ENCODE assay signal across 9 cellular contexts in genomic region chrX:96183843-96184242, GRCh38.
A peak's percentile ranks its signal among the peaks of the same experiment; 100 is the strongest.
DNase-seq lines count a peak whose midpoint lies in the region; ATAC-seq and TF ChIP-seq lines count a peak whose summit lies in the region.
"Had no signal": no experiment of that assay in that cellular context is flagged by ENCODE, and none has a peak within 500 bp of the region (broad histone marks: within the 10 kb centered on the region; RNA-seq: fewer than 3 reads in every experiment).

No MANE protein-coding gene starts in this region.

- no peak for TF ChIP-seq POLR2A in esophagus muscularis mucosa (IDR thresholded peaks at IDR 0.05; ENCODE audit: low read depth)

- no peak overlapping the region for H3K4me3 ChIP-seq in PC-3 (ENCODE audit: low read length)
- H3K4me3 ChIP-seq in fibroblast of the aortic adventitia (ENCODE audit: low read depth, low read length), result no peak overlapping the region
- no peak overlapping the region for H3K4me3 ChIP-seq in smooth muscle cell
- H3K4me3 ChIP-seq in esophagus muscularis mucosa, result no peak overlapping the region

- H3K36me3 ChIP-seq in PC-3 (ENCODE audit: low read depth, low read length) (no peaks in the 10 kb centered on the region), smooth muscle cell (ENCODE audit: low read depth) (no peaks in the 10 kb centered on the region), esophagus muscularis mucosa (no peaks in the 10 kb centered on the region)

- H3K27me3 ChIP-seq in PC-3 (ENCODE audit: low read length), result no peaks in the 10 kb centered on the region
- no peaks in the 10 kb centered on the region for H3K27me3 ChIP-seq in smooth muscle cell (ENCODE audit: low read depth)
- no peaks in the 10 kb centered on the region for H3K27me3 ChIP-seq in esophagus muscularis mucosa

- DNase-seq in NCI-H1105 treated with DMSO at 0.1 percent for 48 hours (lab: John Stamatoyannopoulos, UW) (peak; percentile 12), NCI-H1105 (lab: John Stamatoyannopoulos, UW) (no peak), PC-3 (peak; percentile 34), fibroblast of the aortic adventitia (ENCODE audit: low read depth) (peak; percentile 19), smooth muscle cell (lab: John Stamatoyannopoulos, UW; ENCODE audit: unreplicated experiment) (no peak), esophagus muscularis mucosa (ENCODE audit: extremely low spot score) (no peak), UCSD-AML1 (lab: John Stamatoyannopoulos, UW; ENCODE audit: unreplicated experiment) (no peak)
- DNase-seq in stimulated activated naive CD4-positive, alpha-beta T cell treated with Interleukin-2 at 50 U/mL for 16 hours (lab: John Stamatoyannopoulos, UW), result no peak
- DNase-seq: stimulated activated CD4-positive, alpha-beta T cell treated with anti-CD3 and anti-CD28 coated beads, Interleukin-2, amount 100 ng/mL, for 24 hours had no signal

- H3K27ac ChIP-seq in PC-3 (ENCODE audit: low read length) (no peak overlapping the region), smooth muscle cell (ENCODE audit: low read depth) (no peak overlapping the region), esophagus muscularis mucosa (replicated peaks in 1 of 4) (no peak overlapping the region)

- H2AFZ ChIP-seq in PC-3 (ENCODE audit: low read length) (no peak overlapping the region), smooth muscle cell (ENCODE audit: low read depth) (no peak overlapping the region)

- TF ChIP-seq CTCF in PC-3 (conservative IDR thresholded peaks at IDR 0.05; ENCODE audit: low read depth, low read length) (peak; percentile 67), fibroblast of the aortic adventitia (IDR thresholded peaks at IDR 0.05; ENCODE audit: insufficient read depth, low read length) (peak; percentile 49), smooth muscle cell (IDR thresholded peaks at IDR 0.05; ENCODE audit: borderline replicate concordance, insufficient read depth, poor library complexity, severe bottlenecking) (peak; percentile 43), esophagus muscularis mucosa (IDR thresholded peaks at IDR 0.05) (peak in 1 of 3 experiments; percentile 38)

- H3K4me1 ChIP-seq in PC-3 (ENCODE audit: insufficient read depth, low read length), result no peaks in the 10 kb centered on the region
- H3K4me1 ChIP-seq in smooth muscle cell (ENCODE audit: low read depth), result peaks cover 9% of the 10 kb centered on the region
- no peaks in the 10 kb centered on the region for H3K4me1 ChIP-seq in esophagus muscularis mucosa

- POLR2A ChIA-PET in PC-3 (lab: Charles Lee; ENCODE audit: unreplicated experiment), result no interaction called here

- no peaks in the 10 kb centered on the region for H3K9me2 ChIP-seq in PC-3 (replicated peaks; ENCODE audit: low read length)

- intact Hi-C loops in PC-3 (cut with micrococcal nuclease) (loop anchor here (2.0 to 5.0 kb wide), 3 partner anchors 281 to 1503 kb away; no protein-coding TSS in a partner anchor), esophagus muscularis mucosa (cut with DNase I) (loop anchor here (10.0 kb wide), 1 partner anchor 419 kb away; no protein-coding TSS in a partner anchor)

- no peaks in the 10 kb centered on the region for H3F3A ChIP-seq in PC-3 (ENCODE audit: low read length, unreplicated experiment)
- H3F3A ChIP-seq in smooth muscle cell (ENCODE audit: low read depth), result no peaks in the 10 kb centered on the region

- CTCF ChIA-PET in PC-3 (lab: Charles Lee), result no interaction called here

- no peaks in the 10 kb centered on the region for H4K20me1 ChIP-seq in PC-3 (ENCODE audit: low read length)
- H4K20me1 ChIP-seq in smooth muscle cell (ENCODE audit: low read depth), result no peaks in the 10 kb centered on the region

- 49% methylated on average over 3 of the region's 3 CpGs for WGBS in smooth muscle cell (ENCODE audit: low lambda C conversion rate)
- WGBS in esophagus muscularis mucosa, result 30% methylated on average over 3 of the region's 3 CpGs

- H3K9me3 ChIP-seq in PC-3 (ENCODE audit: low read length) (no peaks in the 10 kb centered on the region), smooth muscle cell (replicated peaks; ENCODE audit: low read depth) (no peaks in the 10 kb centered on the region), esophagus muscularis mucosa (no peaks in the 10 kb centered on the region)

- H3K79me2 ChIP-seq in PC-3 (ENCODE audit: low read length), result no peaks in the 10 kb centered on the region
- no peaks in the 10 kb centered on the region for H3K79me2 ChIP-seq in smooth muscle cell (ENCODE audit: low read depth)

- TF ChIP-seq EP300 in esophagus muscularis mucosa (IDR thresholded peaks at IDR 0.05), result no peak

- no peak overlapping the region for H3K4me2 ChIP-seq in PC-3 (ENCODE audit: low read length)
- no peak overlapping the region for H3K4me2 ChIP-seq in smooth muscle cell

- H3K9ac ChIP-seq in PC-3 (ENCODE audit: low read length) (no peak overlapping the region), smooth muscle cell (ENCODE audit: low read depth) (no peak overlapping the region)

- ATAC-seq in PC-3, result peak; percentile 50; the same call in 1 of the 2 replicates

- BruUV-seq in PC-3 (replicated peaks; lab: Mats Ljungman, UMichigan), result no TSS peak

Comparison
In these comparisons a context has a peak if more than half of its experiments do, and no peak if none do; other contexts are left out.
1. DNase-seq: peak in NCI-H1105 treated with DMSO at 0.1 percent for 48 hours (single experiment), PC-3 (single experiment) and fibroblast of the aortic adventitia (single experiment); none in NCI-H1105 (single experiment), smooth muscle cell (single experiment), esophagus muscularis mucosa (single experiment), stimulated activated naive CD4-positive, alpha-beta T cell treated with Interleukin-2 at 50 U/mL for 16 hours (single experiment) and UCSD-AML1 (single experiment).